In the genomic region with DNA sequence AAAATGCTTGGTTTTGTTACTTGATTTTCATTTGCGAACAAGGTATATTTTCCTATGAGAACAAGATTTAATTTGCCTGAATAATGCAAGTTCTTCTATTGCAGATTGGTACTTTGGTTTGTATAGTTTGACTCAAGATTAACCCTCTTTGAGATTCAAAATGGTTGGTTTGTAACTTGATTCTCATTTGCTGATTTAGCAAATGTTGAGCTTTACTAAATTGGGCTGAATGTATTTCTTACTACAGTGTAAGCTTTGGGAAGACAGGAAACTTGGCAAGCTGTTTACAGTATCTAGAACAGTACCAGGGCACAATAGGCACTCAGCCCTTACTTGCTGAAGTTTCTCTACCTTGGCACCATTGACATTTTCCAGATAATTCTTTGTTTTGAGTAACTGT, we compare ENCODE assay signal across 37 cellular contexts. TPM values are rescaled to one million over a fixed set of nuclear protein-coding genes. Genes with fewer than 3 reads are reported as not detected.
"Had no signal": no experiment of that assay in that cellular context is flagged by ENCODE, and none has a peak within 500 bp of the region (broad histone marks: within the 10 kb centered on the region; RNA-seq: fewer than 3 reads in every experiment).

No MANE protein-coding gene starts in this region.

- H3K4me1 Mint-ChIP-seq: activated B cell treated with CpG ODN at 0.5 μM for 24 hours; activated CD4-positive, alpha-beta T cell treated with anti-CD3 and anti-CD28 coated beads, Interleukin-2, amount 10 ng/mL, durations not matched to agents 24 days and 14 days; activated naive CD8-positive, alpha-beta T cell treated with anti-CD3 and anti-CD28 coated beads for 36 hours; activated T-helper 17 cell treated with anti-CD3 and anti-CD28 coated beads, Interleukin-2, amount 50 U/mL, for 72 hours had no signal

- H3K9me3 Mint-ChIP-seq: activated B cell treated with CpG ODN at 0.5 μM for 24 hours; activated CD4-positive, alpha-beta memory T cell treated with anti-CD3 and anti-CD28 coated beads for 36 hours; activated CD4-positive, alpha-beta T cell treated with anti-CD3 and anti-CD28 coated beads, Interleukin-2, amount 10 ng/mL, durations not matched to agents 24 days and 14 days; activated naive CD8-positive, alpha-beta T cell treated with anti-CD3 and anti-CD28 coated beads for 36 hours; activated T-helper 1 cell treated with anti-CD3 and anti-CD28 coated beads, Interleukin-12 subunit alpha, Interleukin-12 subunit beta, Interleukin-2, Interleukin-4 antibody, amounts not matched to agents 30 ng/mL and 10 ng/mL and 1 ng/mL, durations not matched to agents 14 hours and 24 hours and 36 hours; T-helper 1 cell treated with Interleukin-12 subunit alpha and Interleukin-12 subunit beta and Interleukin-4 antibody, amounts not matched to agents 30 μg/mL and 1 μg/mL, for 36 hours; T-helper 2 cell treated with Interferon-gamma antibody and Interleukin-4, amounts not matched to agents 5 μg/mL and 100 μg/mL, for 36 hours had no signal

- ATAC-seq: activated CD8-positive, alpha-beta T cell treated with anti-CD3 and anti-CD28 coated beads for 36 hours; activated naive CD4-positive, alpha-beta T cell treated with anti-CD3 and anti-CD28 coated beads, Interleukin-2, amount 50 U/mL, for 72 hours; activated T-cell treated with anti-CD3 and anti-CD28 coated beads, Interleukin-2, amount 50 U/mL, for 4 hours; activated T-cell treated with anti-CD3 and anti-CD28 coated beads, Interleukin-2, amount 50 U/mL, for 72 hours; activated T-helper 17 cell treated with anti-CD3 and anti-CD28 coated beads, Interleukin-2, amount 50 U/mL, for 72 hours; body of pancreas had no signal

- H3K4me3 Mint-ChIP-seq: activated B cell treated with CpG ODN at 0.5 μM for 24 hours; activated CD4-positive, alpha-beta memory T cell treated with anti-CD3 and anti-CD28 coated beads for 36 hours; activated CD4-positive, alpha-beta T cell treated with anti-CD3 and anti-CD28 coated beads, Interleukin-2, amount 10 ng/mL, durations not matched to agents 24 days and 14 days; activated CD8-positive, alpha-beta T cell treated with anti-CD3 and anti-CD28 coated beads for 36 hours; activated naive CD4-positive, alpha-beta T cell treated with anti-CD3 and anti-CD28 coated beads for 36 hours; activated naive CD8-positive, alpha-beta T cell treated with anti-CD3 and anti-CD28 coated beads for 36 hours; activated T-cell treated with anti-CD3 and anti-CD28 coated beads, Interleukin-2, amount 50 U/mL, for 4 hours; activated T-cell treated with anti-CD3 and anti-CD28 coated beads, Interleukin-2, amount 50 U/mL, for 72 hours; activated T-helper 1 cell treated with anti-CD3 and anti-CD28 coated beads, Interleukin-12 subunit alpha, Interleukin-12 subunit beta, Interleukin-2, Interleukin-4 antibody, amounts not matched to agents 30 ng/mL and 10 ng/mL and 1 ng/mL, durations not matched to agents 14 hours and 24 hours and 36 hours; activated T-helper 17 cell treated with anti-CD3 and anti-CD28 coated beads, Interleukin-2, amount 50 U/mL, for 72 hours; T-helper 1 cell treated with Interleukin-12 subunit alpha and Interleukin-12 subunit beta and Interleukin-4 antibody, amounts not matched to agents 30 μg/mL and 1 μg/mL, for 36 hours; T-helper 2 cell treated with Interferon-gamma antibody and Interleukin-4, amounts not matched to agents 5 μg/mL and 100 μg/mL, for 36 hours had no signal

- H3K36me3 ChIP-seq: adrenal gland, brain microvascular endothelial cell, breast epithelium had no signal

- DNase-seq: activated B cell treated with CpG ODN at 0.5 μM for 24 hours; activated CD4-positive, alpha-beta memory T cell treated with anti-CD3 and anti-CD28 coated beads for 36 hours; activated CD4-positive, alpha-beta T cell treated with anti-CD3 and anti-CD28 coated beads for 4 hours; activated CD4-positive, alpha-beta T cell treated with anti-CD3 and anti-CD28 coated beads, Interleukin-2, amount 10 ng/mL, durations not matched to agents 24 days and 14 days; activated CD4-positive, alpha-beta T cell treated with anti-CD3 and anti-CD28 coated beads, Interleukin-2, amount 50 U/mL, for 1 hour; activated CD4-positive, alpha-beta T cell treated with anti-CD3 and anti-CD28 coated beads, Interleukin-2, amount 50 U/mL, for 4 hours; activated CD4-positive, CD25-positive, alpha-beta regulatory T cell treated with anti-CD3 and anti-CD28 coated beads, Interleukin-2, amount 50 U/mL, for 72 hours; activated CD8-positive, alpha-beta memory T cell treated with anti-CD3 and anti-CD28 coated beads, Interleukin-2, amount 50 U/mL, for 4 hours; activated CD8-positive, alpha-beta T cell treated with anti-CD3 and anti-CD28 coated beads for 36 hours; activated effector memory CD4-positive, alpha-beta T cell treated with anti-CD3 and anti-CD28 coated beads, Interleukin-2, amount 50 U/mL, for 16 hours; activated gamma-delta T cell treated with Interleukin-2 at 50 U/mL for 16 hours; activated naive CD4-positive, alpha-beta T cell; activated naive CD4-positive, alpha-beta T cell treated with anti-CD3 and anti-CD28 coated beads for 36 hours; activated naive CD4-positive, alpha-beta T cell treated with anti-CD3 and anti-CD28 coated beads, Interleukin-2, amount 50 U/mL, for 16 hours; activated naive CD8-positive, alpha-beta T cell treated with anti-CD3 and anti-CD28 coated beads for 36 hours; activated T-cell treated with anti-CD3 and anti-CD28 coated beads for 4 hours; activated T-cell treated with anti-CD3 and anti-CD28 coated beads, Interleukin-2, amount 50 U/mL, for 1 hour; activated T-cell treated with anti-CD3 and anti-CD28 coated beads, Interleukin-2, amount 50 U/mL, for 4 hours; activated T-cell treated with anti-CD3 and anti-CD28 coated beads, Interleukin-2, amount 50 U/mL, for 72 hours; adrenal gland; amniotic stem cell; aorta; body of pancreas; brain microvascular endothelial cell; central memory CD4-positive, alpha-beta T cell; T-helper 2 cell; T-helper 9 cell had no signal

- H3K27ac ChIP-seq: adrenal gland, body of pancreas, brain microvascular endothelial cell, breast epithelium, VCaP had no signal

- H3K9me3 ChIP-seq: adrenal gland, body of pancreas, breast epithelium had no signal

- H3K4me1 ChIP-seq: adrenal gland, breast epithelium had no signal

- H3K27ac Mint-ChIP-seq: activated B cell treated with CpG ODN at 0.5 μM for 24 hours; activated CD4-positive, alpha-beta memory T cell treated with anti-CD3 and anti-CD28 coated beads for 36 hours; activated CD4-positive, alpha-beta T cell treated with anti-CD3 and anti-CD28 coated beads, Interleukin-2, amount 10 ng/mL, durations not matched to agents 24 days and 14 days; activated CD8-positive, alpha-beta T cell treated with anti-CD3 and anti-CD28 coated beads for 36 hours; activated naive CD4-positive, alpha-beta T cell treated with anti-CD3 and anti-CD28 coated beads for 36 hours; activated naive CD4-positive, alpha-beta T cell treated with anti-CD3 and anti-CD28 coated beads, Interleukin-2, amount 50 U/mL, for 72 hours; activated naive CD8-positive, alpha-beta T cell treated with anti-CD3 and anti-CD28 coated beads for 36 hours; activated T-cell treated with anti-CD3 and anti-CD28 coated beads, Interleukin-2, amount 50 U/mL, for 72 hours; activated T-helper 1 cell treated with anti-CD3 and anti-CD28 coated beads, Interleukin-12 subunit alpha, Interleukin-12 subunit beta, Interleukin-2, Interleukin-4 antibody, amounts not matched to agents 30 ng/mL and 10 ng/mL and 1 ng/mL, durations not matched to agents 14 hours and 24 hours and 36 hours; activated T-helper 17 cell treated with anti-CD3 and anti-CD28 coated beads, Interleukin-2, amount 50 U/mL, for 72 hours; T-helper 1 cell treated with Interleukin-12 subunit alpha and Interleukin-12 subunit beta and Interleukin-4 antibody, amounts not matched to agents 30 μg/mL and 1 μg/mL, for 36 hours; T-helper 2 cell treated with Interferon-gamma antibody and Interleukin-4, amounts not matched to agents 5 μg/mL and 100 μg/mL, for 36 hours had no signal

- H3K4me3 ChIP-seq: adrenal gland, body of pancreas, breast epithelium had no signal

- FAIRE-seq: astrocyte, TTC549 had no signal

- H3K36me3 Mint-ChIP-seq: activated CD4-positive, alpha-beta memory T cell treated with anti-CD3 and anti-CD28 coated beads for 36 hours; activated naive CD8-positive, alpha-beta T cell treated with anti-CD3 and anti-CD28 coated beads for 36 hours had no signal

RNA-seq across cellular contexts. Expression of a gene that starts 3.7 kb away (rescaled TPM):
- total RNA-seq: activated B cell treated with CpG ODN at 0.5 μM for 24 hours; activated CD4-positive, alpha-beta memory T cell treated with anti-CD3 and anti-CD28 coated beads for 36 hours; activated CD4-positive, alpha-beta T cell treated with anti-CD3 and anti-CD28 coated beads, Interleukin-2, amount 10 ng/mL, durations not matched to agents 24 days and 14 days; activated CD8-positive, alpha-beta memory T cell treated with anti-CD3 and anti-CD28 coated beads for 36 hours; activated CD8-positive, alpha-beta T cell treated with anti-CD3 and anti-CD28 coated beads for 36 hours; activated naive CD4-positive, alpha-beta T cell treated with anti-CD3 and anti-CD28 coated beads for 36 hours; activated naive CD4-positive, alpha-beta T cell treated with anti-CD3 and anti-CD28 coated beads, Interleukin-2, amount 50 U/mL, for 72 hours; activated naive CD8-positive, alpha-beta T cell treated with anti-CD3 and anti-CD28 coated beads for 36 hours; activated T-cell treated with anti-CD3 and anti-CD28 coated beads, Interleukin-2, amount 50 U/mL, for 4 hours; activated T-cell treated with anti-CD3 and anti-CD28 coated beads, Interleukin-2, amount 50 U/mL, for 72 hours; activated T-helper 1 cell treated with anti-CD3 and anti-CD28 coated beads, Interleukin-12 subunit alpha, Interleukin-12 subunit beta, Interleukin-2, Interleukin-4 antibody, amounts not matched to agents 30 ng/mL and 10 ng/mL and 1 ng/mL, durations not matched to agents 14 hours and 24 hours and 36 hours; activated T-helper 17 cell treated with anti-CD3 and anti-CD28 coated beads, Interleukin-2, amount 50 U/mL, for 72 hours; aorta; breast epithelium had no signal
- polyA plus RNA-seq: aorta had no signal
